20 cellular contexts compared by ENCODE assay signal in the genomic region with DNA sequence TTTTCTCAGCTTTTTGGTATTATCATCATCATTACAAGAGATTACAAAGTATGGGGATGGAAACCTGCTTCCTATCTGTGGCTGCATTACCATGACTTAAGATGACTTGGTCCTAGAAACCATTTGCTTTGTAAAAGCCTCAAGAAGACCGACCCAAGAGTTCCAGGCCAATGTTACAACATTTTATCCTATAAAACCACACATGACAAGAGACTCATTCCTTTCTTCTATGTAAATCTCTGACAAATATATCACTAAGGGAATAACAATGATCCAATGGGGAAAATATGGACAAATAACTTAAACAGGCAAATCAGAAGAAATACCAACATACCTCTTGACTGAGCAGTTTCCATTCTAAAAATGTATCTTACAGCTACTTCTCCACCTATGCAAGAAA.
"Had no signal": no experiment of that assay in that cellular context is flagged by ENCODE, and none has a peak within 500 bp of the region (broad histone marks: within the 10 kb centered on the region; RNA-seq: fewer than 3 reads in every experiment).

No MANE protein-coding gene starts in this region.

- ATAC-seq: effector memory CD8-positive, alpha-beta T cell; left lobe of liver; natural killer cell; psoas muscle; right cardiac atrium; stimulated activated naive B cell treated with anti-CD40 and anti-IgM and Interleukin-4, amounts not matched to agents 10 μg/mL and 1 μg/mL and 100 μg/mL, for 72 hours had no signal

- H3K4me3 ChIP-seq: colonic mucosa, esophagus squamous epithelium, lung, ovary, psoas muscle, sigmoid colon, skin epidermis, spleen, thyroid gland had no signal

- H3K36me3 ChIP-seq: colonic mucosa, esophagus squamous epithelium, ovary, sigmoid colon, spleen, thyroid gland had no signal

- H3K9me3 ChIP-seq: colonic mucosa, esophagus squamous epithelium, ovary, psoas muscle, sigmoid colon, thyroid gland had no signal

- DNase-seq: colonic mucosa; dermis blood vessel endothelial cell; effector memory CD8-positive, alpha-beta T cell; erythroblast; esophagus squamous epithelium; kidney; natural killer cell; occipital lobe; ovary; posterior cingulate gyrus; psoas muscle; right cardiac atrium; sigmoid colon; spleen; stimulated activated CD4-positive, alpha-beta T cell treated with anti-CD3 and anti-CD28 coated beads, Interleukin-4, amount 100 ng/mL, for 4 hours; stimulated activated naive B cell treated with anti-CD40 and anti-IgM and Interleukin-4, amounts not matched to agents 10 μg/mL and 1 μg/mL and 100 μg/mL, for 72 hours; thyroid gland had no signal

- H3K27me3 ChIP-seq: colonic mucosa, ovary, thyroid gland had no signal

- H3K4me1 ChIP-seq: colonic mucosa, esophagus squamous epithelium, psoas muscle, spleen, thyroid gland had no signal

- H3K27ac ChIP-seq: colonic mucosa, esophagus squamous epithelium, ovary, psoas muscle, sigmoid colon, skin epidermis, spleen, thyroid gland had no signal
